18 cellular contexts compared by ENCODE assay signal in the genomic region with DNA sequence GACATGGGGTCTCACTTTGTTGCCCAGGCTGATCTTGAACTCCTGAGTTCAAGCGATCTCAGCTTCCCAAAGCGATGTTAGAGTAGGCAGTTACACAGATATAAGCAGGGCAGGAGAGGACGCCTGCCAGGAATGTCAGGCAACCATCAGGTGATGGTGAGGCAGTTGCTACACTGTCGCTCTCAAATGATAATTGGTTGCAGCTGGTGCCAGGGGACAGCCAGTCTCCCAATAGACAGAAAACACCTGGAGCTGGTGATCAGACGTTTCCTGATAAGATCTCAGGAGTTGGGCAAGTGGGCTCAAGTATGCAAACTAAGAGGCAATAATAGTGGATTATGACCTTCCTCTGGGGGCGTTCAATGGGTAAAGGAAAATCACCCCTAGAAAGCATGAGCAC.
"Had no signal": no experiment of that assay in that cellular context is flagged by ENCODE, and none has a peak within 500 bp of the region (broad histone marks: within the 10 kb centered on the region; RNA-seq: fewer than 3 reads in every experiment).

No MANE protein-coding gene starts in this region.

- DNase-seq: activated CD4-positive, alpha-beta T cell treated with anti-CD3 and anti-CD28 coated beads, Interleukin-2, amount 10 ng/mL, durations not matched to agents 24 days and 14 days; activated CD8-positive, alpha-beta memory T cell treated with anti-CD3 and anti-CD28 coated beads, Interleukin-2, amount 50 U/mL, for 4 hours; activated effector memory CD4-positive, alpha-beta T cell treated with anti-CD3 and anti-CD28 coated beads, Interleukin-2, amount 50 U/mL, for 16 hours; activated T-cell treated with anti-CD3 and anti-CD28 coated beads, Interleukin-2, amount 50 U/mL, for 72 hours; adrenal gland; effector CD4-positive, alpha-beta T cell; heart right ventricle; naive thymus-derived CD4-positive, alpha-beta T cell; stimulated activated CD4-positive, alpha-beta T cell treated with anti-CD3 and anti-CD28 coated beads, Interleukin-12 subunit alpha, Interleukin-12 subunit beta, amount 100 ng/mL, for 4 hours; stimulated activated CD4-positive, alpha-beta T cell treated with anti-CD3 and anti-CD28 coated beads, Interleukin-1b, Interleukin-23, amount 100 ng/mL, for 48 hours; stimulated activated CD8-positive, alpha-beta memory T cell treated with anti-CD3 and anti-CD28 coated beads, Interleukin-4, amount 100 ng/mL, for 48 hours; stimulated activated naive CD4-positive, alpha-beta T cell had no signal

- H3K9me3 ChIP-seq: adrenal gland, gastroesophageal sphincter, heart right ventricle, prostate gland, right atrium auricular region, thyroid gland had no signal

- H3K4me1 ChIP-seq: adrenal gland, gastroesophageal sphincter, heart right ventricle, neural progenitor cell, prostate gland, right atrium auricular region, thyroid gland had no signal

- H3K36me3 ChIP-seq: adrenal gland, gastroesophageal sphincter, heart right ventricle, neural progenitor cell, prostate gland, right atrium auricular region, thyroid gland had no signal

- H3K9ac ChIP-seq: neural progenitor cell had no signal

- H3K27ac ChIP-seq: adrenal gland, gastroesophageal sphincter, heart right ventricle, neural progenitor cell, prostate gland, right atrium auricular region, thyroid gland had no signal

- ATAC-seq: activated T-cell treated with anti-CD3 and anti-CD28 coated beads, Interleukin-2, amount 50 U/mL, for 72 hours; esophagus mucosa; gastroesophageal sphincter; heart right ventricle; naive thymus-derived CD4-positive, alpha-beta T cell had no signal

- H3K4me3 ChIP-seq: adrenal gland, gastroesophageal sphincter, heart right ventricle, neural progenitor cell, prostate gland, right atrium auricular region, thyroid gland had no signal
